Comparison of ENCODE assay signal across 10 cellular contexts in the genomic region with DNA sequence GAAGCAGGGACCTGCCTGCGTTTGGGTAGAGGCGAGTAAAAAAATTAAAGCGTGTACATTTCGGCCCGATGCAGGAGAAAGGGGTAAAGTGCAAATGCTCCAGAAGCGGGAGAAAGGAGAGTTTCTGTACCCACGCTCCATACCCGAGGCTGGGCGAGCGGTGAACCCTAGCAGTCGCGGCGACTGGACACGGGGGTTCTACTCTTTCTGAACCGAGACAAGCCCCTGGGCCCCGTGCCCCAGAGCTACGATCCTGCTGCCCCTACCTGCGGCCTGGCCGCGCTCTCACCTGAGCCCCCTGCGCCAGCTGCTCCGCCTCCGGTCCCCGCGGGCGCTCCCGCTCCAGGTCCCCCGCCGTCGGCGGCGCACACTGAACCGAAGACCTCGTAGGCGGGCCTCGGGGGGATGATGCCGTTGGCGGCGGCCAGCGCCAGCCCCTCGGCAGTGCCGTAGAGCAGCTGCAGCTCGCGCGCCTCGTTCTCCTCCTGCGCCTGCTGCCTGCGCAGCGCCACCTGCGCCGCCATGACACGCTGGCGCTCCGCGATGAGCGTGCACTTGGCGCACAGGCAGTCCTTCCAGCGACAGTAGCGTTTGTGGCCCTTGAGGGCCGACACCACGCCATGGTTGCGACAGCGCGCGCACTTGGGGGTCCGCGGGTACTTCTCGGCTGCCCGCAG. TPM values are rescaled to one million over a fixed set of nuclear protein-coding genes. Genes with fewer than 3 reads are reported as not detected.
DNase-seq lines count a peak whose midpoint lies in the region; ATAC-seq and TF ChIP-seq lines count a peak whose summit lies in the region.
"Had no signal": no experiment of that assay in that cellular context is flagged by ENCODE, and none has a peak within 500 bp of the region (broad histone marks: within the 10 kb centered on the region; RNA-seq: fewer than 3 reads in every experiment).

No MANE protein-coding gene starts in this region.

- H3K4me1 ChIP-seq in mesenchymal stem cell (ENCODE audit: control insufficient read depth, insufficient read depth, low read depth, low read length): peaks cover 54% of the 10 kb centered on the region

- peaks cover 94 to 97% of the 10 kb centered on the region in 2 experiments for H3K27me3 ChIP-seq in mesenchymal stem cell (ENCODE audit: control insufficient read depth in 1 of 2, insufficient read depth in 1 of 2, low read length in 2 of 2)

- no peak overlapping the region for H3K4me3 ChIP-seq in mesenchymal stem cell (ENCODE audit: insufficient read depth in 1 of 2, low read depth in 1 of 2, low read length in 2 of 2)
- H3K4me3 ChIP-seq: lung had no signal

- H3K4me1 Mint-ChIP-seq in natural killer cell treated with Interleukin-12 subunit alpha and Interleukin-12 subunit beta and Interleukin-15 and Interleukin-18, amount 100 ng/mL, for 72 hours (ENCODE audit: low read depth in 2 of 2): peaks cover 49 to 52% of the 10 kb centered on the region in 2 donors
- H3K4me1 Mint-ChIP-seq in natural killer cell: peaks cover 50 to 59% of the 10 kb centered on the region in 2 donors
- H3K4me1 Mint-ChIP-seq in activated T-helper 17 cell treated with anti-CD3 and anti-CD28 coated beads, Interleukin-2, amount 50 U/mL, for 72 hours: peaks cover 37% of the 10 kb centered on the region

- intact Hi-C loops in natural killer cell (cut with micrococcal nuclease): no loop called here

- H3K9me3 ChIP-seq in mesenchymal stem cell (ENCODE audit: control insufficient read depth, low read length): no peaks in the 10 kb centered on the region

- peak overlapping the region; percentile 29 for H3K4me3 Mint-ChIP-seq in natural killer cell treated with Interleukin-12 subunit alpha and Interleukin-12 subunit beta and Interleukin-15 and Interleukin-18, amount 100 ng/mL, for 72 hours
- H3K4me3 Mint-ChIP-seq in natural killer cell: no peak overlapping the region
- peak overlapping the region; percentile 51 for H3K4me3 Mint-ChIP-seq in activated T-helper 17 cell treated with anti-CD3 and anti-CD28 coated beads, Interleukin-2, amount 50 U/mL, for 72 hours

- H3K27me3 Mint-ChIP-seq in natural killer cell treated with Interleukin-12 subunit alpha and Interleukin-12 subunit beta and Interleukin-15 and Interleukin-18, amount 100 ng/mL, for 72 hours: peaks cover 51 to 61% of the 10 kb centered on the region in 2 donors
- H3K27me3 Mint-ChIP-seq in natural killer cell (ENCODE audit: low read depth in 2 of 2): peaks cover 79% of the 10 kb centered on the region in 2 donors
- H3K27me3 Mint-ChIP-seq in activated T-helper 17 cell treated with anti-CD3 and anti-CD28 coated beads, Interleukin-2, amount 50 U/mL, for 72 hours: peaks cover 71% of the 10 kb centered on the region

- H4K8ac ChIP-seq in mesenchymal stem cell (ENCODE audit: low read length): no peak overlapping the region

- TF ChIP-seq CTCF in natural killer cell (IDR thresholded peaks at IDR 0.05): no peak

- H3K27ac ChIP-seq in mesenchymal stem cell (ENCODE audit: low read length, poor library complexity, severe bottlenecking): no peak overlapping the region
- no peak overlapping the region for H3K27ac ChIP-seq in substantia nigra (ENCODE audit: low read depth, low read length, poor library complexity, severe bottlenecking)
- H3K27ac ChIP-seq: C4-2B had no signal

- H3K9me3 Mint-ChIP-seq in natural killer cell treated with Interleukin-12 subunit alpha and Interleukin-12 subunit beta and Interleukin-15 and Interleukin-18, amount 100 ng/mL, for 72 hours: no peaks in the 10 kb centered on the region
- no peaks in the 10 kb centered on the region for H3K9me3 Mint-ChIP-seq in natural killer cell
- no peaks in the 10 kb centered on the region for H3K9me3 Mint-ChIP-seq in activated T-helper 17 cell treated with anti-CD3 and anti-CD28 coated beads, Interleukin-2, amount 50 U/mL, for 72 hours

- H3K36me3 ChIP-seq in mesenchymal stem cell (ENCODE audit: control insufficient read depth in 1 of 2, insufficient read depth in 2 of 2, low read depth in 1 of 2, low read length in 2 of 2): peaks cover 0 to 4% of the 10 kb centered on the region in 2 experiments

- no peak for DNase-seq in natural killer cell treated with Interleukin-12 subunit alpha and Interleukin-12 subunit beta and Interleukin-15 and Interleukin-18, amount 100 ng/mL, for 72 hours (ENCODE audit: low spot score)
- DNase-seq in natural killer cell: no peak
- DNase-seq in mesenchymal stem cell: no peak
- DNase-seq in RPMI8226: no peak
- DNase-seq in central memory CD4-positive, alpha-beta T cell: no peak
- DNase-seq in DMS 273 (lab: John Stamatoyannopoulos, UW; ENCODE audit: unreplicated experiment): no peak
- DNase-seq in substantia nigra (lab: John Stamatoyannopoulos, UW): no peak

- H3K14ac ChIP-seq in mesenchymal stem cell (ENCODE audit: low read length in 2 of 2): no peak overlapping the region

- H2BK120ac ChIP-seq in mesenchymal stem cell (ENCODE audit: low read depth, low read length): no peak overlapping the region

- H3K9ac ChIP-seq in mesenchymal stem cell (ENCODE audit: low read length): no peak overlapping the region

- peak overlapping the region; percentile 5 for H3K4me2 ChIP-seq in mesenchymal stem cell (ENCODE audit: low read length, poor library complexity, severe bottlenecking)

- ATAC-seq in natural killer cell treated with Interleukin-12 subunit alpha and Interleukin-12 subunit beta and Interleukin-15 and Interleukin-18, amount 100 ng/mL, for 72 hours: no peak
- ATAC-seq in natural killer cell: no peak
- no peak for ATAC-seq in activated T-helper 17 cell treated with anti-CD3 and anti-CD28 coated beads, Interleukin-2, amount 50 U/mL, for 72 hours (replicated peaks)

- H2BK5ac ChIP-seq in mesenchymal stem cell (ENCODE audit: low read depth, low read length, poor library complexity, severe bottlenecking): no peak overlapping the region

- no peak overlapping the region for H3K4ac ChIP-seq in mesenchymal stem cell (ENCODE audit: low read depth in 1 of 2, low read length in 2 of 2)

- H3K18ac ChIP-seq in mesenchymal stem cell (ENCODE audit: low read depth in 1 of 2, low read length in 2 of 2): no peak overlapping the region

- H2BK12ac ChIP-seq in mesenchymal stem cell (ENCODE audit: low read length in 2 of 2): no peak overlapping the region

- peaks cover 19% of the 10 kb centered on the region for H3K36me3 Mint-ChIP-seq in natural killer cell treated with Interleukin-12 subunit alpha and Interleukin-12 subunit beta and Interleukin-15 and Interleukin-18, amount 100 ng/mL, for 72 hours
- H3K36me3 Mint-ChIP-seq in natural killer cell: peaks cover 16% of the 10 kb centered on the region
- H3K36me3 Mint-ChIP-seq in activated T-helper 17 cell treated with anti-CD3 and anti-CD28 coated beads, Interleukin-2, amount 50 U/mL, for 72 hours (ENCODE audit: low read depth): peaks cover 30% of the 10 kb centered on the region

- no peak overlapping the region for H4K91ac ChIP-seq in mesenchymal stem cell (ENCODE audit: low read length)

- H2AK5ac ChIP-seq in mesenchymal stem cell (ENCODE audit: low read length, severe bottlenecking): no peak overlapping the region

- WGBS in mesenchymal stem cell: 2% methylated on average over 54 of the region's 69 CpGs

- no peak overlapping the region for H2BK15ac ChIP-seq in mesenchymal stem cell (ENCODE audit: low read depth, poor library complexity, severe bottlenecking)

- H3K79me1 ChIP-seq in mesenchymal stem cell (replicated peaks; ENCODE audit: low read length, poor library complexity, severe bottlenecking): no peaks in the 10 kb centered on the region

- H3K27ac Mint-ChIP-seq in natural killer cell treated with Interleukin-12 subunit alpha and Interleukin-12 subunit beta and Interleukin-15 and Interleukin-18, amount 100 ng/mL, for 72 hours: no peak overlapping the region
- no peak overlapping the region for H3K27ac Mint-ChIP-seq in natural killer cell
- H3K27ac Mint-ChIP-seq in activated T-helper 17 cell treated with anti-CD3 and anti-CD28 coated beads, Interleukin-2, amount 50 U/mL, for 72 hours: no peak overlapping the region

- H3K23ac ChIP-seq in mesenchymal stem cell (ENCODE audit: low read length in 2 of 2): no peak overlapping the region

- no peak overlapping the region for H2AFZ ChIP-seq in mesenchymal stem cell (ENCODE audit: low read depth, low read length)

RNA-seq across cellular contexts. Expression of gene DMRTA2, which starts 2.4 kb away (rescaled TPM):
- 1 to 10 TPM; 1.1 to 3.6 TPM for total RNA-seq in natural killer cell treated with Interleukin-12 subunit alpha and Interleukin-12 subunit beta and Interleukin-15 and Interleukin-18, amount 100 ng/mL, for 72 hours
- total RNA-seq in natural killer cell: not detected
- total RNA-seq in activated T-helper 17 cell treated with anti-CD3 and anti-CD28 coated beads, Interleukin-2, amount 50 U/mL, for 72 hours: not detected
- not detected for polyA plus RNA-seq in mesenchymal stem cell (2013, experiment 1 of 2)
- not detected for polyA plus RNA-seq in mesenchymal stem cell (2013, experiment 2 of 2)
